ENCODE assay signal across 14 cellular contexts in the genomic region with DNA sequence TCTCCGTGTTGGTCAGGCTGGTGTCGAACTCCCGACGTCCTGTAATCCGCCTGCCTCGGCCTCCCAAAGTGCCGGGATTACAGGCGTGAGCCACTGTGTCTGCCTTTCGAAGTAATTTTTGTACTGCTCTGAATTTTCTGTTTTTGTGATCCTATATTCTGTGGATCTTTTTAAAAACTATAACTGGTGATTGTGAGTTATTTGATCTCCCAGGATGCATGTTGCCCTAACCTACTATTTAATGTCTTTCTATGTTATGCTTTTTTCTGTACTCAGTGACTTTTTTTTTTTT. TPM values are rescaled to one million over a fixed set of nuclear protein-coding genes. Genes with fewer than 3 reads are reported as not detected.
DNase-seq lines count a peak whose midpoint lies in the region; ATAC-seq, FAIRE-seq and TF ChIP-seq lines count a peak whose summit lies in the region.
"Had no signal": no experiment of that assay in that cellular context is flagged by ENCODE, and none has a peak within 500 bp of the region (broad histone marks: within the 10 kb centered on the region; RNA-seq: fewer than 3 reads in every experiment).

No MANE protein-coding gene starts in this region.

- H3K27me3 Mint-ChIP-seq in WTC11 (ENCODE audit: low read depth), result no peaks in the 10 kb centered on the region; the same call in 1 of the 2 replicates

- H3K9me3 ChIP-seq in A549 (no peaks in the 10 kb centered on the region), DND-41 (ENCODE audit: insufficient read depth, low read length, severe bottlenecking) (no peaks in the 10 kb centered on the region), keratinocyte (ENCODE audit: control insufficient read depth, low read depth, low read length) (no peaks in the 10 kb centered on the region), BE2C (no peaks in the 10 kb centered on the region)

- no peaks in the 10 kb centered on the region for H3K9me1 ChIP-seq in keratinocyte (ENCODE audit: control insufficient read depth, extremely low read depth, insufficient read depth, low read length)

- H3K4me1 Mint-ChIP-seq in WTC11, result peaks cover 32% of the 10 kb centered on the region

- H3K4me3 Mint-ChIP-seq in WTC11, result peak overlapping the region; percentile 96

- H3K4me2 ChIP-seq in A549 (peak overlapping the region; percentile 91), DND-41 (ENCODE audit: insufficient read depth, low read length) (peak overlapping the region; percentile 88; the same call in 1 of the 2 replicates), keratinocyte (ENCODE audit: control insufficient read depth, extremely low read depth, insufficient read depth, low read depth, low read length) (peak overlapping the region; percentile 98)

- no peak overlapping the region for H3K4me3 ChIP-seq in A549
- no peak overlapping the region for H3K4me3 ChIP-seq in DND-41 (ENCODE audit: low read depth in 1 of 2, low read length in 2 of 2)
- H3K4me3 ChIP-seq in keratinocyte (ENCODE audit: control insufficient read depth in 2 of 3, extremely low read depth in 1 of 3, insufficient read depth in 2 of 3, low read depth in 1 of 3, low read length in 3 of 3), result no peak overlapping the region
- H3K4me3 ChIP-seq in BE2C (ENCODE audit: low read depth, low read length), result no peak overlapping the region

- H3K9ac ChIP-seq in DND-41 (ENCODE audit: low read depth, low read length) (no peak overlapping the region; the same call in 1 of the 2 replicates), keratinocyte (ENCODE audit: control insufficient read depth, extremely low read depth, insufficient read depth, low read length) (no peak overlapping the region)

- no peaks in the 10 kb centered on the region for H3K27me3 ChIP-seq in DND-41 (ENCODE audit: insufficient read depth, low read length, poor library complexity)
- no peaks in the 10 kb centered on the region for H3K27me3 ChIP-seq in keratinocyte (ENCODE audit: control insufficient read depth, extremely low read depth, insufficient read depth, low read length)
- no peaks in the 10 kb centered on the region for H3K27me3 ChIP-seq in BE2C

- H3K36me3 Mint-ChIP-seq in WTC11, result no peaks in the 10 kb centered on the region

- H3K27ac ChIP-seq in A549, result no peak overlapping the region
- H3K27ac ChIP-seq in DND-41 (ENCODE audit: low read length), result no peak overlapping the region
- H3K27ac ChIP-seq in keratinocyte (ENCODE audit: control insufficient read depth, insufficient read depth, low read length), result no peak overlapping the region

- no peak for TF ChIP-seq POLR2A in A549 (IDR thresholded peaks at IDR 0.05; ENCODE audit: low read length)

- CTCF ChIA-PET in A549 (lab: Yijun Ruan, JAX) (interaction anchor here (0.6 kb wide), 1 partner anchor 25 kb away, joined by 3 read pairs; no protein-coding TSS in a partner anchor), WTC11 (lab: Charles Lee) (no interaction called here)

- FAIRE-seq in A549 (lab: Jason Lieb, UNC), result no peak
- FAIRE-seq in keratinocyte (lab: Jason Lieb, UNC), result no peak

- dilution Hi-C loops in keratinocyte (cut with MboI; ENCODE audit: extremely low pct_ligation_motif_present, low sequenced_read_pairs), result no loop called here

- H3K4me1 ChIP-seq in A549 (peaks cover 49% of the 10 kb centered on the region), DND-41 (ENCODE audit: insufficient read depth, low read length) (peaks cover 36% of the 10 kb centered on the region), keratinocyte (ENCODE audit: control insufficient read depth, extremely low read depth, insufficient read depth, low read length) (peaks cover 52% of the 10 kb centered on the region), BE2C (peaks cover 3% of the 10 kb centered on the region; the same call in 1 of the 2 replicates)

- no peak for TF ChIP-seq EP300 in A549 (IDR thresholded peaks at IDR 0.05)

- TF ChIP-seq CTCF in A549 (IDR thresholded peaks at IDR 0.05) (no peak), DND-41 (IDR thresholded peaks at IDR 0.05; ENCODE audit: borderline replicate concordance, extremely low read depth, low read length, poor library complexity, severe bottlenecking) (no peak), WTC11 (IDR thresholded peaks at IDR 0.05) (no peak), keratinocyte (optimal IDR thresholded peaks at IDR 0.05 in 1 of 3, IDR thresholded peaks at IDR 0.05 in 1 of 3, conservative IDR thresholded peaks at IDR 0.05 in 1 of 3; ENCODE audit: extremely low read depth in 1 of 3, insufficient read depth in 2 of 3, low read length in 3 of 3) (no peak), BE2C (IDR thresholded peaks at IDR 0.05; ENCODE audit: low read depth, low read length) (no peak)

- 95% methylated on average over 9 of the region's 9 CpGs for WGBS in A549 (ENCODE audit: missing lambda C conversion rate)

- H3K36me3 ChIP-seq in DND-41 (ENCODE audit: insufficient read depth, low read length), result peaks cover 7% of the 10 kb centered on the region; the same call in 1 of the 2 replicates
- peaks cover 0 to 3% of the 10 kb centered on the region in 2 experiments for H3K36me3 ChIP-seq in keratinocyte (ENCODE audit: control insufficient read depth in 2 of 2, extremely low read depth in 1 of 2, insufficient read depth in 2 of 2, low read length in 2 of 2)
- H3K36me3 ChIP-seq in BE2C, result no peaks in the 10 kb centered on the region

- no peak for DNase-seq in A549 (ENCODE audit: low read depth in 1 of 2, low spot score in 1 of 2)
- DNase-seq in DND-41, result no peak
- no peak for DNase-seq in WTC11 (ENCODE audit: low spot score)
- DNase-seq in keratinocyte (ENCODE audit: low read depth, low spot score), result no peak
- no peak for DNase-seq in NCI-H1417 (lab: John Stamatoyannopoulos, UW)
- no peak for DNase-seq in BE2C
- DNase-seq in NCI-H524 (lab: John Stamatoyannopoulos, UW), result no peak
- DNase-seq: activated CD8-positive, alpha-beta T cell treated with anti-CD3 and anti-CD28 coated beads, Interleukin-2, amount 10 ng/mL, durations not matched to agents 7 days and 5 days; activated effector memory CD4-positive, alpha-beta T cell treated with anti-CD3 and anti-CD28 coated beads, Interleukin-2, amount 50 U/mL, for 16 hours; effector CD4-positive, alpha-beta T cell; NCI-H1694 treated with DMSO at 0.1 percent for 48 hours; NCI-H510A treated with DMSO at 0.1 percent for 48 hours; stimulated activated CD4-positive, alpha-beta T cell treated with anti-CD3 and anti-CD28 coated beads, Interleukin-15, amount 100 ng/mL, for 24 hours had no signal

- TF ChIP-seq RAD21 in A549 (conservative IDR thresholded peaks at IDR 0.05 in 1 of 2, IDR thresholded peaks at IDR 0.05 in 1 of 2), result no peak

- no peak for ATAC-seq in A549
- no peak for ATAC-seq in DND-41 (ENCODE audit: insufficient read depth, low read depth)
- no peak for ATAC-seq in WTC11
- no peak for ATAC-seq in HG03469 (IDR thresholded peaks at IDR 0.05; ENCODE audit: unreplicated experiment)
- ATAC-seq: activated CD8-positive, alpha-beta T cell treated with anti-CD3 and anti-CD28 coated beads, Interleukin-2, amount 10 ng/mL, durations not matched to agents 7 days and 5 days had no signal

- no peaks in the 10 kb centered on the region for H3K9me3 Mint-ChIP-seq in WTC11

- H3K79me2 ChIP-seq in DND-41 (ENCODE audit: insufficient read depth, low read length) (peaks cover 96% of the 10 kb centered on the region), keratinocyte (ENCODE audit: control insufficient read depth, insufficient read depth, low read length) (peaks cover 93% of the 10 kb centered on the region)

- H3K27ac Mint-ChIP-seq in WTC11, result peak overlapping the region; percentile 38; the same call in 1 of the 2 replicates
- H3K27ac Mint-ChIP-seq: activated CD8-positive, alpha-beta T cell treated with anti-CD3 and anti-CD28 coated beads, Interleukin-2, amount 10 ng/mL, durations not matched to agents 7 days and 5 days had no signal

- H2AFZ ChIP-seq in DND-41 (ENCODE audit: low read depth, low read length) (no peak overlapping the region), keratinocyte (ENCODE audit: control insufficient read depth, low read length) (no peak overlapping the region)

- POLR2A ChIA-PET in A549 (lab: Yijun Ruan, JAX) (no interaction called here), WTC11 (lab: Charles Lee) (no interaction called here)

- H4K20me1 ChIP-seq in DND-41 (ENCODE audit: insufficient read depth, low read length) (peaks cover 12% of the 10 kb centered on the region), keratinocyte (ENCODE audit: control insufficient read depth, extremely low read depth, insufficient read depth, low read length) (no peaks in the 10 kb centered on the region)

RNA-seq across cellular contexts. Expression of a gene that starts 2.5 kb away (rescaled TPM):
- polyA plus RNA-seq in A549 (2011; rRNA removed) (50.0 and 58.5 TPM in 2 replicates), A549 (2017; fragmentation: RNase III; extraction: RNeasy Plus Mini Kit Qiagen cat#74134 plus additional on column Dnase treatment) (30.2 to 32.2 TPM (median 31.9 TPM) in 3 replicates), keratinocyte (33.7 to 42.2 TPM (median 38.9 TPM) in 3 replicates)
- 13.3 and 15.2 TPM in 2 replicates for polyA plus RNA-seq in A549 (2012; cell fraction: cytosol; rRNA removed)
- polyA plus RNA-seq in A549 (2012; cell fraction: nucleus; rRNA removed), result 8.6 and 13.4 TPM in 2 replicates
- polyA minus RNA-seq in A549 (2011; rRNA and poly(A)+ RNA removed), result 95.7 and 103 TPM in 2 replicates
- total RNA-seq in WTC11 (2021), result 22.7 to 28.5 TPM (median 26.8 TPM) in 3 replicates
- 36.5 TPM for polyA plus RNA-seq in keratinocyte (2011; ENCODE audit: low read depth)
- 22.8 and 42.6 TPM in 2 replicates for polyA plus RNA-seq in keratinocyte (2011; cell fraction: cytosol; rRNA removed)
- 45.3 and 50.7 TPM in 2 replicates for polyA plus RNA-seq in keratinocyte (2011; cell fraction: nucleus; rRNA removed)
- 13.6 and 25.0 TPM in 2 replicates for polyA plus RNA-seq in keratinocyte (2012; ENCODE audit: low replicate concordance)
- 47.9 to 108 TPM (median 97.4 TPM) in 3 replicates for polyA minus RNA-seq in keratinocyte
- 46.2 TPM for polyA minus RNA-seq in keratinocyte (2011; cell fraction: cytosol; rRNA and poly(A)+ RNA removed)
- polyA minus RNA-seq in keratinocyte (2011; cell fraction: nucleus; rRNA and poly(A)+ RNA removed), result 31.1 and 49.4 TPM in 2 replicates
- 71.1 TPM for polyA plus RNA-seq in BE2C (2012; ENCODE audit: insufficient read depth, insufficient read length, low read depth)

RNA-seq across cellular contexts. Expression of a gene that starts 2.8 kb away (rescaled TPM):
- polyA plus RNA-seq in A549 (2011; rRNA removed) (128 and 155 TPM in 2 replicates), A549 (2017; fragmentation: RNase III; extraction: RNeasy Plus Mini Kit Qiagen cat#74134 plus additional on column Dnase treatment) (157 to 159 TPM (median 158 TPM) in 3 replicates), keratinocyte (66.5 to 75.7 TPM (median 69.2 TPM) in 3 replicates)
- polyA plus RNA-seq in A549 (2012; cell fraction: cytosol; rRNA removed), result 97.2 and 103 TPM in 2 replicates
- 192 and 222 TPM in 2 replicates for polyA plus RNA-seq in A549 (2012; cell fraction: nucleus; rRNA removed)
- 98.7 and 122 TPM in 2 replicates for polyA minus RNA-seq in A549 (2011; rRNA and poly(A)+ RNA removed)
- 102 to 107 TPM (median 104 TPM) in 3 replicates for total RNA-seq in WTC11 (2021)
- 310 TPM for polyA plus RNA-seq in keratinocyte (2011; ENCODE audit: low read depth)
- polyA plus RNA-seq in keratinocyte (2011; cell fraction: cytosol; rRNA removed), result 56.1 and 57.7 TPM in 2 replicates
- polyA plus RNA-seq in keratinocyte (2011; cell fraction: nucleus; rRNA removed), result 104 and 119 TPM in 2 replicates
- polyA plus RNA-seq in keratinocyte (2012; ENCODE audit: low replicate concordance), result 50.1 and 71.0 TPM in 2 replicates
- 59.7 to 75.2 TPM (median 61.9 TPM) in 3 replicates for polyA minus RNA-seq in keratinocyte
- polyA minus RNA-seq in keratinocyte (2011; cell fraction: cytosol; rRNA and poly(A)+ RNA removed), result 50.6 TPM
- polyA minus RNA-seq in keratinocyte (2011; cell fraction: nucleus; rRNA and poly(A)+ RNA removed), result 19.2 and 37.2 TPM in 2 replicates
- 141 TPM for polyA plus RNA-seq in BE2C (2012; ENCODE audit: insufficient read depth, insufficient read length, low read depth)

RNA-seq across cellular contexts. Expression of a gene that starts 56.4 kb away (rescaled TPM):
- polyA plus RNA-seq in A549 (2011; rRNA removed) (117 and 126 TPM in 2 replicates), A549 (2017; fragmentation: RNase III; extraction: RNeasy Plus Mini Kit Qiagen cat#74134 plus additional on column Dnase treatment) (64.0 to 68.7 TPM (median 67.0 TPM) in 3 replicates), keratinocyte (55.2 to 107 TPM (median 98.0 TPM) in 3 replicates)
- 49.9 and 58.2 TPM in 2 replicates for polyA plus RNA-seq in A549 (2012; cell fraction: cytosol; rRNA removed)
- polyA plus RNA-seq in A549 (2012; cell fraction: nucleus; rRNA removed), result 20.2 and 31.0 TPM in 2 replicates
- 48.8 and 54.9 TPM in 2 replicates for polyA minus RNA-seq in A549 (2011; rRNA and poly(A)+ RNA removed)
- 10.6 to 12.4 TPM (median 12.3 TPM) in 3 replicates for total RNA-seq in WTC11 (2021)
- polyA plus RNA-seq in keratinocyte (2011; ENCODE audit: low read depth), result 37.9 TPM
- 80.7 and 116 TPM in 2 replicates for polyA plus RNA-seq in keratinocyte (2011; cell fraction: cytosol; rRNA removed)
- polyA plus RNA-seq in keratinocyte (2011; cell fraction: nucleus; rRNA removed), result 34.7 and 35.5 TPM in 2 replicates
- polyA plus RNA-seq in keratinocyte (2012; ENCODE audit: low replicate concordance), result 41.8 and 65.4 TPM in 2 replicates
- 42.4 to 71.7 TPM (median 60.0 TPM) in 3 replicates for polyA minus RNA-seq in keratinocyte
- 66.4 TPM for polyA minus RNA-seq in keratinocyte (2011; cell fraction: cytosol; rRNA and poly(A)+ RNA removed)
- 14.6 and 25.1 TPM in 2 replicates for polyA minus RNA-seq in keratinocyte (2011; cell fraction: nucleus; rRNA and poly(A)+ RNA removed)
- polyA plus RNA-seq in BE2C (2012; ENCODE audit: insufficient read depth, insufficient read length, low read depth), result 44.5 TPM
